Comparison of ENCODE assay signal across 8 cellular contexts in genomic region chrX:103831803-103832544, GRCh38. TPM values are rescaled to one million over a fixed set of nuclear protein-coding genes. Genes with fewer than 3 reads are reported as not detected.
A peak's percentile ranks its signal among the peaks of the same experiment; 100 is the strongest.
DNase-seq lines count a peak whose midpoint lies in the region; ATAC-seq and TF ChIP-seq lines count a peak whose summit lies in the region.

A gene with protein sequence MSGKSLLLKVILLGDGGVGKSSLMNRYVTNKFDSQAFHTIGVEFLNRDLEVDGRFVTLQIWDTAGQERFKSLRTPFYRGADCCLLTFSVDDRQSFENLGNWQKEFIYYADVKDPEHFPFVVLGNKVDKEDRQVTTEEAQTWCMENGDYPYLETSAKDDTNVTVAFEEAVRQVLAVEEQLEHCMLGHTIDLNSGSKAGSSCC (minus strand): TSS chrX:103832257. CDS start chrX:103825784, 6,473 bp downstream.

- H3K9ac ChIP-seq in parathyroid adenoma, result no peak within 1 kb of the TSS

- H3K27ac ChIP-seq in CD4-positive, CD25-positive, alpha-beta regulatory T cell (ENCODE audit: insufficient read depth, low read length, poor library complexity, severe bottlenecking), result no peak within 1 kb of the TSS
- H3K27ac ChIP-seq in heart left ventricle, result peak within 1 kb of the TSS; percentile 24 to 95 (median 84)
- peak within 1 kb of the TSS; percentile 79 for H3K27ac ChIP-seq in parathyroid adenoma
- H3K27ac ChIP-seq in aorta (ENCODE audit: low read depth in 1 of 2, low read length in 2 of 2), result peak within 1 kb of the TSS in 1 of 2 donors; percentile 74

- H3K4me3 ChIP-seq in CD4-positive, CD25-positive, alpha-beta regulatory T cell (ENCODE audit: low read depth, low read length), result peak within 1 kb of the TSS; percentile 43
- peak within 1 kb of the TSS; percentile 15 to 89 (median 62) for H3K4me3 ChIP-seq in heart left ventricle
- peak within 1 kb of the TSS; percentile 67 for H3K4me3 ChIP-seq in parathyroid adenoma (ENCODE audit: low read depth, low read length)
- peak within 1 kb of the TSS; percentile 36 to 72 for H3K4me3 ChIP-seq in aorta (ENCODE audit: low read length in 2 of 2)

- TF ChIP-seq CTCF in heart left ventricle (IDR thresholded peaks at IDR 0.05), result no peak
- no peak for TF ChIP-seq CTCF in parathyroid adenoma (IDR thresholded peaks at IDR 0.05)

- peak within 1 kb of the TSS; percentile 23 to 87 (median 84) for H3K4me3 Mint-ChIP-seq in CD4-positive, CD25-positive, alpha-beta regulatory T cell
- H3K4me3 Mint-ChIP-seq in activated naive CD8-positive, alpha-beta T cell treated with anti-CD3 and anti-CD28 coated beads, Interleukin-2, amount 10 ng/mL, durations not matched to agents 7 days and 5 days, result peak within 1 kb of the TSS; percentile 80

- H3K9me3 ChIP-seq in CD4-positive, CD25-positive, alpha-beta regulatory T cell (ENCODE audit: control insufficient read depth in 2 of 2, low read length in 2 of 2), result no peaks in the 10 kb centered on the region
- H3K9me3 ChIP-seq in heart left ventricle (no peaks in the 10 kb centered on the region), parathyroid adenoma (ENCODE audit: control insufficient read depth, low read length) (no peaks in the 10 kb centered on the region), aorta (ENCODE audit: control insufficient read depth, low read length) (no peaks in the 10 kb centered on the region)

- no peak for TF ChIP-seq POLR2A in heart left ventricle (IDR thresholded peaks at IDR 0.05)

- peaks cover 13% of the 10 kb centered on the region for H3K27me3 Mint-ChIP-seq in CD4-positive, CD25-positive, alpha-beta regulatory T cell
- H3K27me3 Mint-ChIP-seq in activated naive CD8-positive, alpha-beta T cell treated with anti-CD3 and anti-CD28 coated beads, Interleukin-2, amount 10 ng/mL, durations not matched to agents 7 days and 5 days, result peaks cover 4% of the 10 kb centered on the region

- peak; percentile 67 to 72 for ATAC-seq in CD4-positive, CD25-positive, alpha-beta regulatory T cell (ENCODE audit: low read depth in 2 of 2)
- ATAC-seq in GM19438 (IDR thresholded peaks at IDR 0.05; ENCODE audit: low read depth, unreplicated experiment) (peak; percentile 87), HG03565 (IDR thresholded peaks at IDR 0.05; ENCODE audit: unreplicated experiment) (peak; percentile 85), heart left ventricle (peak; percentile 83 to 93 (median 89)), aorta (ENCODE audit: low FRiP score) (peak; percentile 91)
- peak; percentile 94 for ATAC-seq in activated naive CD8-positive, alpha-beta T cell treated with anti-CD3 and anti-CD28 coated beads, Interleukin-2, amount 10 ng/mL, durations not matched to agents 7 days and 5 days (ENCODE audit: low read depth)

- H3K36me3 Mint-ChIP-seq in CD4-positive, CD25-positive, alpha-beta regulatory T cell, result peaks cover 5% of the 10 kb centered on the region
- no peaks in the 10 kb centered on the region for H3K36me3 Mint-ChIP-seq in activated naive CD8-positive, alpha-beta T cell treated with anti-CD3 and anti-CD28 coated beads, Interleukin-2, amount 10 ng/mL, durations not matched to agents 7 days and 5 days

- peak in 2 of 3 donors; percentile 2 to 8 for DNase-seq in CD4-positive, CD25-positive, alpha-beta regulatory T cell
- DNase-seq in RKO (ENCODE audit: low spot score) (peak; percentile 66), heart left ventricle (peak; percentile 37 to 80 (median 58)), aorta (peak; percentile 81 to 88)
- DNase-seq in activated naive CD8-positive, alpha-beta T cell treated with anti-CD3 and anti-CD28 coated beads, Interleukin-2, amount 10 ng/mL, durations not matched to agents 7 days and 5 days, result peak; percentile 45

- peaks cover 13% of the 10 kb centered on the region for H3K27me3 ChIP-seq in CD4-positive, CD25-positive, alpha-beta regulatory T cell (ENCODE audit: control insufficient read depth, insufficient read depth, low read length)
- peaks cover 0 to 29% (median 0%) of the 10 kb centered on the region in 9 donors for H3K27me3 ChIP-seq in heart left ventricle
- no peaks in the 10 kb centered on the region for H3K27me3 ChIP-seq in parathyroid adenoma (ENCODE audit: control insufficient read depth, insufficient read depth, low read length)
- no peaks in the 10 kb centered on the region for H3K27me3 ChIP-seq in aorta (ENCODE audit: control insufficient read depth in 1 of 2, insufficient read depth in 2 of 2, low read length in 1 of 2)

- POLR2A ChIA-PET in activated naive CD8-positive, alpha-beta T cell treated with anti-CD3 and anti-CD28 coated beads, Interleukin-2, amount 10 ng/mL, durations not matched to agents 7 days and 5 days (lab: Charles Lee), result interaction anchor here (0.8 to 1.3 kb wide), 3 partner anchors 8 to 325 kb away, joined by 3 to 4 read pairs (median 3); partner anchors contain the start of gene SLC25A53

- peaks cover 0 to 3% (median 0%) of the 10 kb centered on the region in 7 donors for H3K9me3 Mint-ChIP-seq in CD4-positive, CD25-positive, alpha-beta regulatory T cell
- no peaks in the 10 kb centered on the region for H3K9me3 Mint-ChIP-seq in activated naive CD8-positive, alpha-beta T cell treated with anti-CD3 and anti-CD28 coated beads, Interleukin-2, amount 10 ng/mL, durations not matched to agents 7 days and 5 days

- intact Hi-C loops in heart left ventricle (cut with DNase I) (no loop called here), aorta (cut with DNase I) (no loop called here)

- H3K27ac Mint-ChIP-seq in CD4-positive, CD25-positive, alpha-beta regulatory T cell, result peak within 1 kb of the TSS in 1 of 3 donors; percentile 29
- peak within 1 kb of the TSS; percentile 61 for H3K27ac Mint-ChIP-seq in activated naive CD8-positive, alpha-beta T cell treated with anti-CD3 and anti-CD28 coated beads, Interleukin-2, amount 10 ng/mL, durations not matched to agents 7 days and 5 days

- H2AFZ ChIP-seq in parathyroid adenoma, result peak within 1 kb of the TSS; percentile 91

- H3K36me3 ChIP-seq in CD4-positive, CD25-positive, alpha-beta regulatory T cell (ENCODE audit: control insufficient read depth, insufficient read depth, low read length), result no peaks in the 10 kb centered on the region
- H3K36me3 ChIP-seq in heart left ventricle (no peaks in the 10 kb centered on the region), parathyroid adenoma (ENCODE audit: control insufficient read depth, insufficient read depth, low read length) (no peaks in the 10 kb centered on the region), aorta (ENCODE audit: control insufficient read depth in 1 of 2, insufficient read depth in 2 of 2, low read length in 1 of 2) (no peaks in the 10 kb centered on the region)

- H3K4me1 ChIP-seq in CD4-positive, CD25-positive, alpha-beta regulatory T cell (ENCODE audit: control insufficient read depth, insufficient read depth, low read length, poor library complexity, severe bottlenecking), result no peaks in the 10 kb centered on the region
- H3K4me1 ChIP-seq in heart left ventricle, result peaks cover 0 to 10% (median 0%) of the 10 kb centered on the region in 12 donors
- H3K4me1 ChIP-seq in parathyroid adenoma, result no peaks in the 10 kb centered on the region
- no peaks in the 10 kb centered on the region for H3K4me1 ChIP-seq in aorta (ENCODE audit: control insufficient read depth in 1 of 2, insufficient read depth in 2 of 2, low read length in 2 of 2)

- H3K79me2 ChIP-seq in parathyroid adenoma, result no peaks in the 10 kb centered on the region

- H3K4me1 Mint-ChIP-seq in CD4-positive, CD25-positive, alpha-beta regulatory T cell, result peaks cover 0 to 3% (median 1%) of the 10 kb centered on the region in 4 donors
- peaks cover 3% of the 10 kb centered on the region for H3K4me1 Mint-ChIP-seq in activated naive CD8-positive, alpha-beta T cell treated with anti-CD3 and anti-CD28 coated beads, Interleukin-2, amount 10 ng/mL, durations not matched to agents 7 days and 5 days

- 1 to 13% (median 5%) methylated on average over 41 to 53 of the region's 54 CpGs for WGBS in heart left ventricle, 4 donors
- WGBS in aorta, 2 donors, result 1 to 10% methylated on average over 31 to 54 of the region's 54 CpGs

- peak within 1 kb of the TSS; percentile 62 for H3K4me2 ChIP-seq in parathyroid adenoma (ENCODE audit: low read length)

RNA-seq across cellular contexts. Expression of the gene that starts here (rescaled TPM):
- 0.22 TPM for total RNA-seq in CD4-positive, CD25-positive, alpha-beta regulatory T cell
- under 1 TPM in 3 of 4 donors, not detected in 1; 0.05 to 0.17 (median 0.11) TPM for polyA plus RNA-seq in CD4-positive, CD25-positive, alpha-beta regulatory T cell
- total RNA-seq in activated naive CD8-positive, alpha-beta T cell treated with anti-CD3 and anti-CD28 coated beads, Interleukin-2, amount 10 ng/mL, durations not matched to agents 7 days and 5 days, result under 1 TPM; 0.33 to 0.37 TPM
- total RNA-seq in heart left ventricle, result 10 to 100 TPM in 8 of 9 donors, 1 to 10 TPM in 1; 7.6 to 44.7 (median 28.4) TPM
- polyA plus RNA-seq in heart left ventricle, result 1 to 10 TPM; 6.8 to 8.3 TPM
- total RNA-seq in aorta, result 1 to 10 TPM; 6.5 to 7.9 TPM
- 1 to 10 TPM; 1.6 to 5.0 TPM for polyA plus RNA-seq in aorta

Comparison
In these comparisons a context has a peak if more than half of its experiments do, and no peak if none do; other contexts are left out.
1. Peak in DNase-seq, ATAC-seq and H3K4me3 ChIP-seq in CD4-positive, CD25-positive, alpha-beta regulatory T cell; RNA of the gene not detected or under 1 TPM.
2. Peak in DNase-seq and ATAC-seq in activated naive CD8-positive, alpha-beta T cell treated with anti-CD3 and anti-CD28 coated beads, Interleukin-2, amount 10 ng/mL, durations not matched to agents 7 days and 5 days; RNA of the gene not detected or under 1 TPM.
3. DNase-seq: peak in every context shown above with its lines; median percentile 84 in aorta; 66 in RKO; 58 in heart left ventricle; 45 in activated naive CD8-positive, alpha-beta T cell treated with anti-CD3 and anti-CD28 coated beads, Interleukin-2, amount 10 ng/mL, durations not matched to agents 7 days and 5 days; 5 in CD4-positive, CD25-positive, alpha-beta regulatory T cell.